24 cellular contexts compared by ENCODE assay signal in genomic region chr15:100252359-100252758, GRCh38.
"Had no signal": no experiment of that assay in that cellular context is flagged by ENCODE, and none has a peak within 500 bp of the region (broad histone marks: within the 10 kb centered on the region; RNA-seq: fewer than 3 reads in every experiment).

No MANE protein-coding gene starts in this region.

- H3K4me1 ChIP-seq: ascending aorta, esophagus muscularis mucosa, foreskin keratinocyte, right lobe of liver, upper lobe of left lung had no signal

- H3K27ac ChIP-seq: ascending aorta, cardiac muscle cell, esophagus muscularis mucosa, foreskin keratinocyte, heart left ventricle, right lobe of liver, skin epidermis, thoracic aorta, upper lobe of left lung had no signal

- H3K9me3 ChIP-seq: ascending aorta, esophagus muscularis mucosa, heart left ventricle, right lobe of liver, thoracic aorta, upper lobe of left lung had no signal

- H3K36me3 ChIP-seq: ascending aorta, cardiac muscle cell, heart left ventricle, right lobe of liver, thoracic aorta, upper lobe of left lung had no signal

- H3K27me3 ChIP-seq: ascending aorta, cardiac muscle cell, esophagus muscularis mucosa, heart left ventricle, right lobe of liver, upper lobe of left lung had no signal

- DNase-seq: activated CD4-positive, alpha-beta T cell treated with anti-CD3 and anti-CD28 coated beads for 36 hours; activated CD4-positive, CD25-positive, alpha-beta regulatory T cell; activated naive CD4-positive, alpha-beta T cell treated with anti-CD3 and anti-CD28 coated beads for 36 hours; activated naive CD8-positive, alpha-beta T cell treated with anti-CD3 and anti-CD28 coated beads for 36 hours; activated T-cell treated with anti-CD3 and anti-CD28 coated beads, Interleukin-2, amount 50 U/mL, for 72 hours; foreskin keratinocyte; hypothalamus; immature natural killer cell; kidney; left colon; naive thymus-derived CD8-positive, alpha-beta T cell; occipital lobe; posterior cingulate gyrus; stimulated activated CD4-positive, alpha-beta T cell treated with anti-CD3 and anti-CD28 coated beads, Interleukin-12 subunit alpha, Interleukin-12 subunit beta, amount 100 ng/mL, for 4 hours; stimulated activated CD4-positive, alpha-beta T cell treated with anti-CD3 and anti-CD28 coated beads, Interleukin-4, amount 100 ng/mL, for 1 hour; stimulated activated naive CD8-positive, alpha-beta T cell treated with anti-CD3 and anti-CD28 coated beads, Interleukin-15, Interleukin-2, amounts not matched to agents 100 U/mL and 50 U/mL, for 24 hours had no signal

- H3K4me3 ChIP-seq: ascending aorta, cardiac muscle cell, esophagus muscularis mucosa, heart left ventricle, right lobe of liver, skin epidermis, thoracic aorta, upper lobe of left lung had no signal
